ENCODE assay signal across 16 cellular contexts in the genomic region with DNA sequence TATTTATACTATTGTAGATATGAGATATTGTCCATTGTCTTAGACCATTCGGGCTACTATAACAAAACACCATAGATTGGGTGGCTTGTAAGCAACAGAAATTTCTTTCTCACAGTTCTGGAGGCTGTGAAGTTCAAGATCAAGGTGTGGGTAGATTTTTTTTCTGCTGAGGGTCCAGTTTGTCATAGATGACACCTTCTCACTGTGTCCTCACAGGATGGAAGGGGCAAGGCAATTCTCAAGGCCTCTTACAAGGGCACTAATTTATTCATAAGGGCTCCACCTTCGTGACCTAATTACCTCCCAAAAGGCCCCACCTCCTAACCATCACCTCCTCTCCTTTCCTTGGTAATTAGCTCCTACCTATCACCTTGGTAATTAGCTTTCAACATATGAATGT.
DNase-seq lines count a peak whose midpoint lies in the region; ATAC-seq and TF ChIP-seq lines count a peak whose summit lies in the region.
"Had no signal": no experiment of that assay in that cellular context is flagged by ENCODE, and none has a peak within 500 bp of the region (broad histone marks: within the 10 kb centered on the region; RNA-seq: fewer than 3 reads in every experiment).

No MANE protein-coding gene starts in this region.

- H3K9me3 ChIP-seq in CD4-positive, alpha-beta T cell (ENCODE audit: control insufficient read depth, low read length): no peaks in the 10 kb centered on the region
- H3K9me3 ChIP-seq in Loucy (ENCODE audit: insufficient read depth, low read depth, low read length): no peaks in the 10 kb centered on the region
- H3K9me3 ChIP-seq: esophagus squamous epithelium, pancreas, right lobe of liver, SK-N-SH, tibial nerve had no signal

- no peak for ATAC-seq in CD4-positive, alpha-beta T cell (ENCODE audit: poor library complexity)
- peak; percentile 18 to 24 (median 24) for ATAC-seq in natural killer cell

- peaks cover 5% of the 10 kb centered on the region for H3K9me3 Mint-ChIP-seq in CD4-positive, alpha-beta T cell
- H3K9me3 Mint-ChIP-seq in activated naive CD8-positive, alpha-beta T cell (ENCODE audit: low read depth): no peaks in the 10 kb centered on the region
- H3K9me3 Mint-ChIP-seq in natural killer cell: no peaks in the 10 kb centered on the region

- CTCF ChIA-PET in CD4-positive, alpha-beta T cell (lab: Charles Lee): interaction anchor here (0.9 to 1.8 kb wide), 12 partner anchors 10 to 199 kb away, joined by 3 to 13 read pairs (median 4); partner anchors contain the start of gene CD44

- H3K27me3 ChIP-seq in CD4-positive, alpha-beta T cell (ENCODE audit: control insufficient read depth, insufficient read depth, low read length): no peaks in the 10 kb centered on the region
- H3K27me3 ChIP-seq in Loucy (ENCODE audit: insufficient read depth, low read length, poor library complexity, severe bottlenecking): no peaks in the 10 kb centered on the region
- H3K27me3 ChIP-seq: esophagus squamous epithelium, pancreas, right lobe of liver, tibial nerve had no signal

- peak overlapping the region; percentile 93 for H3K27ac ChIP-seq in CD4-positive, alpha-beta T cell (ENCODE audit: low read depth, low read length)
- H3K27ac ChIP-seq: pancreas, right lobe of liver, tibial nerve had no signal

- peak overlapping the region; percentile 9 for H3K4me3 ChIP-seq in Loucy (ENCODE audit: low read length, poor library complexity, severe bottlenecking)
- H3K4me3 ChIP-seq: esophagus squamous epithelium, pancreas, right lobe of liver, tibial nerve had no signal

- H3K36me3 Mint-ChIP-seq in CD4-positive, alpha-beta T cell (ENCODE audit: low read depth): no peaks in the 10 kb centered on the region
- peaks cover 10% of the 10 kb centered on the region for H3K36me3 Mint-ChIP-seq in activated naive CD8-positive, alpha-beta T cell
- H3K36me3 Mint-ChIP-seq in natural killer cell: peaks cover 9% of the 10 kb centered on the region

- H3K79me2 ChIP-seq in Loucy (ENCODE audit: insufficient read depth, low read length): no peaks in the 10 kb centered on the region

- peaks cover 95% of the 10 kb centered on the region for H3K4me1 ChIP-seq in Loucy (ENCODE audit: insufficient read depth, low read length, poor library complexity, severe bottlenecking)

- peaks cover 18% of the 10 kb centered on the region for H3F3A ChIP-seq in Loucy (ENCODE audit: low read depth)

- H3K9ac ChIP-seq in Loucy (ENCODE audit: low read depth, low read length, poor library complexity, severe bottlenecking): peak overlapping the region; percentile 10
- H3K9ac ChIP-seq: SK-N-SH had no signal

- DNase-seq in CD4-positive, alpha-beta T cell: no peak
- no peak for DNase-seq in natural killer cell
- DNase-seq in NAMALWA (ENCODE audit: low spot score): no peak
- DNase-seq in SHP77 (lab: John Stamatoyannopoulos, UW): no peak
- DNase-seq in GM19240 (ENCODE audit: insufficient read length, low spot score): no peak
- DNase-seq: esophagus squamous epithelium, mesenchymal stem cell, NCI-H1105 treated with DMSO at 0.1 percent for 48 hours, NCI-H2081 treated with DMSO at 0.1 percent for 48 hours, NCI-H510A, pancreas, right lobe of liver, SK-N-SH had no signal

- peak overlapping the region; percentile 83 for H3K4me3 Mint-ChIP-seq in CD4-positive, alpha-beta T cell
- no peak overlapping the region for H3K4me3 Mint-ChIP-seq in activated naive CD8-positive, alpha-beta T cell
- peak overlapping the region; percentile 79 for H3K4me3 Mint-ChIP-seq in natural killer cell

- peak overlapping the region; percentile 92 for H3K27ac Mint-ChIP-seq in CD4-positive, alpha-beta T cell
- H3K27ac Mint-ChIP-seq in activated naive CD8-positive, alpha-beta T cell: peak overlapping the region; percentile 81
- peak overlapping the region; percentile 96 to 98 for H3K27ac Mint-ChIP-seq in natural killer cell

- no peak for TF ChIP-seq CTCF in CD4-positive, alpha-beta T cell (IDR thresholded peaks at IDR 0.05)
- TF ChIP-seq CTCF in Loucy (conservative IDR thresholded peaks at IDR 0.05; ENCODE audit: low read length) (no peak), natural killer cell (IDR thresholded peaks at IDR 0.05) (no peak)

- H3K27me3 Mint-ChIP-seq in CD4-positive, alpha-beta T cell: no peaks in the 10 kb centered on the region
- no peaks in the 10 kb centered on the region for H3K27me3 Mint-ChIP-seq in activated naive CD8-positive, alpha-beta T cell
- peaks cover 0 to 4% of the 10 kb centered on the region in 2 donors for H3K27me3 Mint-ChIP-seq in natural killer cell (ENCODE audit: low read depth in 2 of 2)

- intact Hi-C loops in CD4-positive, alpha-beta T cell (cut with DNase I, micrococcal nuclease): loop anchor here (1.0 to 10.0 kb wide), 7 partner anchors 34 to 618 kb away; partner anchors contain the start of genes CD44 (in 2 of the 2) and TRIM44 (in 1 of the 2)
- intact Hi-C loops in natural killer cell (cut with micrococcal nuclease): loop anchor here (1.0 to 5.0 kb wide), 3 partner anchors 31 to 197 kb away; no protein-coding TSS in a partner anchor

- H3K36me3 ChIP-seq in Loucy (ENCODE audit: insufficient read depth, low read length): no peaks in the 10 kb centered on the region
- H3K36me3 ChIP-seq: esophagus squamous epithelium, pancreas, right lobe of liver, tibial nerve had no signal

- H4K20me1 ChIP-seq in Loucy (ENCODE audit: insufficient read depth, low read length, poor library complexity, severe bottlenecking): no peaks in the 10 kb centered on the region

- POLR2A ChIA-PET in CD4-positive, alpha-beta T cell (lab: Charles Lee): interaction anchor here (1.0 to 3.3 kb wide), 25 partner anchors 10 to 189 kb away, joined by 3 to 34 read pairs (median 7); partner anchors contain the start of gene CD44

- peak overlapping the region; percentile 58 for H3K4me2 ChIP-seq in Loucy (ENCODE audit: low read depth, low read length, poor library complexity, severe bottlenecking)
- H3K4me2 ChIP-seq: SK-N-SH had no signal

- no peak overlapping the region for H2AFZ ChIP-seq in Loucy (ENCODE audit: low read length)

- H3K9me2 ChIP-seq in Loucy (replicated peaks; ENCODE audit: low read depth, low read length): no peaks in the 10 kb centered on the region
- H3K9me2 ChIP-seq: SK-N-SH had no signal

- H3K4me1 Mint-ChIP-seq in CD4-positive, alpha-beta T cell (ENCODE audit: low read depth): peaks cover 98% of the 10 kb centered on the region
- peaks cover 91% of the 10 kb centered on the region for H3K4me1 Mint-ChIP-seq in activated naive CD8-positive, alpha-beta T cell (ENCODE audit: low read depth)
- H3K4me1 Mint-ChIP-seq in natural killer cell: peaks cover 65% of the 10 kb centered on the region in 2 donors
